Comparison of ENCODE assay signal across 8 cellular contexts in genomic region chr11:67584881-67585873, GRCh38. TPM values are rescaled to one million over a fixed set of nuclear protein-coding genes. Genes with fewer than 3 reads are reported as not detected.
DNase-seq lines count a peak whose midpoint lies in the region; ATAC-seq and TF ChIP-seq lines count a peak whose summit lies in the region.

No MANE protein-coding gene starts in this region.

- in situ Hi-C loops in Panc1 (cut with HindIII; ENCODE audit: low pct_unique_long_range_greater_than_20kb, low sequenced_read_pairs) = no loop called here

- POLR2A ChIA-PET in Panc1 (lab: Charles Lee) = interaction anchor here (0.5 kb wide), 1 partner anchor 45 kb away, joined by 3 read pairs; no protein-coding TSS in a partner anchor

- H3K9me3 ChIP-seq in Panc1 (ENCODE audit: control insufficient read depth, insufficient read depth, low read depth, low read length) (no peaks in the 10 kb centered on the region), esophagus squamous epithelium (no peaks in the 10 kb centered on the region)

- 60 to 78% methylated on average over 11 to 16 of the region's 21 CpGs for WGBS in esophagus squamous epithelium, 2 donors

- H3K27ac ChIP-seq in Panc1 (ENCODE audit: low read length) = peak overlapping the region; percentile 88
- peak overlapping the region; percentile 97 to 100 (median 99) for H3K27ac ChIP-seq in esophagus squamous epithelium

- peaks cover 23% of the 10 kb centered on the region for H3K4me1 ChIP-seq in Panc1 (ENCODE audit: control insufficient read depth, insufficient read depth, low read length)
- H3K4me1 ChIP-seq in esophagus squamous epithelium = peaks cover 30 to 76% (median 30%) of the 10 kb centered on the region in 3 donors

- CTCF ChIA-PET in Panc1 (lab: Charles Lee) = no interaction called here

- no peak for TF ChIP-seq CTCF in GM06990 (IDR thresholded peaks at IDR 0.05; ENCODE audit: insufficient read depth, low read length, poor library complexity, severe bottlenecking)
- no peak for TF ChIP-seq CTCF in Panc1 (IDR thresholded peaks at IDR 0.05)
- peak in 1 of 6 experiments; percentile 10 for TF ChIP-seq CTCF in esophagus squamous epithelium (IDR thresholded peaks at IDR 0.05)

- DNase-seq in GM06990 (ENCODE audit: extremely low read depth, insufficient read length) (no peak), Panc1 (ENCODE audit: low read depth, low spot score) (no peak), esophagus squamous epithelium (lab: John Stamatoyannopoulos, UW) (no peak), retina (peak; percentile 31), RPMI8226 (no peak)

- ATAC-seq in Panc1 = no peak
- ATAC-seq in GM18502 (IDR thresholded peaks at IDR 0.05; ENCODE audit: poor library complexity, unreplicated experiment) = no peak
- ATAC-seq in HG02938 (IDR thresholded peaks at IDR 0.05; ENCODE audit: unreplicated experiment) = no peak
- ATAC-seq in GM21786 (IDR thresholded peaks at IDR 0.05; ENCODE audit: unreplicated experiment) = no peak

- H3K36me3 ChIP-seq in GM06990 (ENCODE audit: control insufficient read depth, insufficient read depth, low read length) (peaks cover 10% of the 10 kb centered on the region), Panc1 (ENCODE audit: control insufficient read depth, insufficient read depth, low read length) (no peaks in the 10 kb centered on the region), esophagus squamous epithelium (peaks cover 0 to 47% (median 15%) of the 10 kb centered on the region in 3 donors)

- BruUV-seq in Panc1 (replicated peaks; lab: Mats Ljungman, UMichigan) = no TSS peak

- intact Hi-C loops in Panc1 (cut with micrococcal nuclease; ENCODE audit: unreplicated experiment) = no loop called here
- intact Hi-C loops in esophagus squamous epithelium (cut with DNase I) = no loop called here

- H3K4me3 ChIP-seq in GM06990 (replicated peaks; ENCODE audit: low read depth, low read length) (peak overlapping the region; percentile 84), Panc1 (ENCODE audit: low read depth in 2 of 2, low read length in 2 of 2) (peak overlapping the region; percentile 57 to 72), esophagus squamous epithelium (peak overlapping the region; percentile 69 to 93 (median 82))

- TF ChIP-seq POLR2A in esophagus squamous epithelium (IDR thresholded peaks at IDR 0.05) = no peak

- H3K27me3 ChIP-seq in GM06990 (replicated peaks; ENCODE audit: control insufficient read depth, insufficient read depth, low read length) (no peaks in the 10 kb centered on the region), Panc1 (ENCODE audit: control insufficient read depth, insufficient read depth, low read length) (no peaks in the 10 kb centered on the region), esophagus squamous epithelium (no peaks in the 10 kb centered on the region)

RNA-seq across cellular contexts. Expression of gene GSTP1, which starts 1.6 kb away (rescaled TPM):
- total RNA-seq in Panc1 (2021; ENCODE audit: unreplicated experiment) (570 TPM), esophagus squamous epithelium (1,000 to 10,000 TPM; 2,883 to 4,990 (median 3,239) TPM)
- 961 TPM for polyA plus RNA-seq in Panc1 (2012; ENCODE audit: insufficient read length)

RNA-seq across cellular contexts. Expression of gene NDUFV1, which starts 21.6 kb away (rescaled TPM):
- total RNA-seq in Panc1 (2021; ENCODE audit: unreplicated experiment) (281 TPM), esophagus squamous epithelium (100 to 1,000 TPM; 206 to 260 (median 254) TPM)
- 441 TPM for polyA plus RNA-seq in Panc1 (2012; ENCODE audit: insufficient read length)

RNA-seq across cellular contexts. Expression of gene NUDT8, which starts 44.6 kb away (rescaled TPM):
- total RNA-seq in Panc1 (2021; ENCODE audit: unreplicated experiment) = 13.2 TPM
- polyA plus RNA-seq in Panc1 (2012; ENCODE audit: insufficient read length) = 13.7 TPM
- total RNA-seq in esophagus squamous epithelium = 10 to 100 TPM; 37.5 to 68.0 (median 47.0) TPM

RNA-seq across cellular contexts. Expression of gene TBX10, which starts 54.4 kb away (rescaled TPM):
- total RNA-seq in Panc1 (2021; ENCODE audit: unreplicated experiment) = not detected
- polyA plus RNA-seq in Panc1 (2012; ENCODE audit: insufficient read length) = not detected
- not detected for total RNA-seq in esophagus squamous epithelium
